Comparison of ENCODE assay signal across 1 cellular context in the genomic region with DNA sequence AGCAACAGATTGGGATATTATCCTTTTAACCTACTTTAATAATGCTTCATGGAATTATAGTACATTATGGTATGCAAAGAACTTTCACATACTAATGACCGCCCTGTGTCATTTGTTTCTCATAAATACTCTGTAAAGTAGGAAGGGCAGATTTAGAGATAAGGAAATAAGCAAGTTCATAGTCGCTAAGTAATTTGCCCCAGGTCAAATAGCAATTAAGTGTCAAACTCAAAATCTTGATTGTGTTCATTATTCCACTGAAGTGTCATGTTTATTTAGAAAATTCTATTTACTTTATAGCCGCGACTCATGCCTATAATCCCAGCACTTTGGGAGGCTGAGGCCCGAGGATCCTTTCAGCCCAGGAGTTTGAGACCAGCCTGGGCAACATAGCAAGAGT.
TF ChIP-seq lines count a peak whose summit lies in the region.

No MANE protein-coding gene starts in this region.

TF ChIP-seq in HEK293, 187 proteins besides CTCF, POLR2A, EP300 and RAD21 (continued from another document):
- TF ChIP-seq, protein P1, sequence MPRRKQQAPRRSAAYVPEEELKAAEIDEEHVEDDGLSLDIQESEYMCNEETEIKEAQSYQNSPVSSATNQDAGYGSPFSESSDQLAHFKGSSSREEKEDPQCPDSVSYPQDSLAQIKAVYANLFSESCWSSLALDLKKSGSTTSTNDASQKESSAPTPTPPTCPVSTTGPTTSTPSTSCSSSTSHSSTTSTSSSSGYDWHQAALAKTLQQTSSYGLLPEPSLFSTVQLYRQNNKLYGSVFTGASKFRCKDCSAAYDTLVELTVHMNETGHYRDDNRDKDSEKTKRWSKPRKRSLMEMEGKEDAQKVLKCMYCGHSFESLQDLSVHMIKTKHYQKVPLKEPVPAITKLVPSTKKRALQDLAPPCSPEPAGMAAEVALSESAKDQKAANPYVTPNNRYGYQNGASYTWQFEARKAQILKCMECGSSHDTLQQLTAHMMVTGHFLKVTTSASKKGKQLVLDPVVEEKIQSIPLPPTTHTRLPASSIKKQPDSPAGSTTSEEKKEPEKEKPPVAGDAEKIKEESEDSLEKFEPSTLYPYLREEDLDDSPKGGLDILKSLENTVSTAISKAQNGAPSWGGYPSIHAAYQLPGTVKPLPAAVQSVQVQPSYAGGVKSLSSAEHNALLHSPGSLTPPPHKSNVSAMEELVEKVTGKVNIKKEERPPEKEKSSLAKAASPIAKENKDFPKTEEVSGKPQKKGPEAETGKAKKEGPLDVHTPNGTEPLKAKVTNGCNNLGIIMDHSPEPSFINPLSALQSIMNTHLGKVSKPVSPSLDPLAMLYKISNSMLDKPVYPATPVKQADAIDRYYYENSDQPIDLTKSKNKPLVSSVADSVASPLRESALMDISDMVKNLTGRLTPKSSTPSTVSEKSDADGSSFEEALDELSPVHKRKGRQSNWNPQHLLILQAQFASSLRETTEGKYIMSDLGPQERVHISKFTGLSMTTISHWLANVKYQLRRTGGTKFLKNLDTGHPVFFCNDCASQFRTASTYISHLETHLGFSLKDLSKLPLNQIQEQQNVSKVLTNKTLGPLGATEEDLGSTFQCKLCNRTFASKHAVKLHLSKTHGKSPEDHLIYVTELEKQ (tag by site-specific recombination; IDR thresholded peaks at IDR 0.05; ENCODE audit: borderline replicate concordance) = 0 out of 2 replicates have a peak, but pooled peaks have one; percentile 32
- TF ChIP-seq ZNF843 (tag by site-specific recombination; IDR thresholded peaks at IDR 0.05) = peak; percentile 71
- TF ChIP-seq OVOL3 (tag by site-specific recombination; IDR thresholded peaks at IDR 0.05) = no peak
- TF ChIP-seq ZNF560 (tag by site-specific recombination; IDR thresholded peaks at IDR 0.05; ENCODE audit: borderline replicate concordance) = no peak
- TF ChIP-seq ZNF747 (tag by site-specific recombination; IDR thresholded peaks at IDR 0.05) = no peak
- TF ChIP-seq, protein P2, sequence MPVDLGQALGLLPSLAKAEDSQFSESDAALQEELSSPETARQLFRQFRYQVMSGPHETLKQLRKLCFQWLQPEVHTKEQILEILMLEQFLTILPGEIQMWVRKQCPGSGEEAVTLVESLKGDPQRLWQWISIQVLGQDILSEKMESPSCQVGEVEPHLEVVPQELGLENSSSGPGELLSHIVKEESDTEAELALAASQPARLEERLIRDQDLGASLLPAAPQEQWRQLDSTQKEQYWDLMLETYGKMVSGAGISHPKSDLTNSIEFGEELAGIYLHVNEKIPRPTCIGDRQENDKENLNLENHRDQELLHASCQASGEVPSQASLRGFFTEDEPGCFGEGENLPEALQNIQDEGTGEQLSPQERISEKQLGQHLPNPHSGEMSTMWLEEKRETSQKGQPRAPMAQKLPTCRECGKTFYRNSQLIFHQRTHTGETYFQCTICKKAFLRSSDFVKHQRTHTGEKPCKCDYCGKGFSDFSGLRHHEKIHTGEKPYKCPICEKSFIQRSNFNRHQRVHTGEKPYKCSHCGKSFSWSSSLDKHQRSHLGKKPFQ (tag by site-specific recombination; IDR thresholded peaks at IDR 0.05) = no peak
- TF ChIP-seq ZBTB8A (tag by site-specific recombination; IDR thresholded peaks at IDR 0.05) = 0 out of 2 replicates have a peak, but pooled peaks have one; percentile 25
- TF ChIP-seq GLIS1 (tag by site-specific recombination; IDR thresholded peaks at IDR 0.05) = peak; percentile 46; the same call in 1 of the 2 replicates
- no peak for TF ChIP-seq ZNF169 (tag by site-specific recombination; IDR thresholded peaks at IDR 0.05)
- no peak for TF ChIP-seq ZNF16 (tag by site-specific recombination; IDR thresholded peaks at IDR 0.05; ENCODE audit: low read depth)
- no peak for TF ChIP-seq ZNF302 (tag by site-specific recombination; IDR thresholded peaks at IDR 0.05; ENCODE audit: low read depth)
- no peak for TF ChIP-seq ZNF426 (tag by site-specific recombination; IDR thresholded peaks at IDR 0.05)
- no peak for TF ChIP-seq ZBTB7A (tag by site-specific recombination; IDR thresholded peaks at IDR 0.05; ENCODE audit: low read depth)
- peak; percentile 57; the same call in 1 of the 2 replicates for TF ChIP-seq GLI2 (tag by site-specific recombination; IDR thresholded peaks at IDR 0.05; ENCODE audit: borderline replicate concordance, low read depth)
- TF ChIP-seq, protein P3, sequence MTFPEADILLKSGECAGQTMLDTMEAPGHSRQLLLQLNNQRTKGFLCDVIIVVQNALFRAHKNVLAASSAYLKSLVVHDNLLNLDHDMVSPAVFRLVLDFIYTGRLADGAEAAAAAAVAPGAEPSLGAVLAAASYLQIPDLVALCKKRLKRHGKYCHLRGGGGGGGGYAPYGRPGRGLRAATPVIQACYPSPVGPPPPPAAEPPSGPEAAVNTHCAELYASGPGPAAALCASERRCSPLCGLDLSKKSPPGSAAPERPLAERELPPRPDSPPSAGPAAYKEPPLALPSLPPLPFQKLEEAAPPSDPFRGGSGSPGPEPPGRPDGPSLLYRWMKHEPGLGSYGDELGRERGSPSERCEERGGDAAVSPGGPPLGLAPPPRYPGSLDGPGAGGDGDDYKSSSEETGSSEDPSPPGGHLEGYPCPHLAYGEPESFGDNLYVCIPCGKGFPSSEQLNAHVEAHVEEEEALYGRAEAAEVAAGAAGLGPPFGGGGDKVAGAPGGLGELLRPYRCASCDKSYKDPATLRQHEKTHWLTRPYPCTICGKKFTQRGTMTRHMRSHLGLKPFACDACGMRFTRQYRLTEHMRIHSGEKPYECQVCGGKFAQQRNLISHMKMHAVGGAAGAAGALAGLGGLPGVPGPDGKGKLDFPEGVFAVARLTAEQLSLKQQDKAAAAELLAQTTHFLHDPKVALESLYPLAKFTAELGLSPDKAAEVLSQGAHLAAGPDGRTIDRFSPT (tag by site-specific recombination; IDR thresholded peaks at IDR 0.05) = no peak
- no peak for TF ChIP-seq ZNF501 (tag by site-specific recombination; IDR thresholded peaks at IDR 0.05)
- peak; percentile 79 for TF ChIP-seq OSR2 (tag by site-specific recombination; IDR thresholded peaks at IDR 0.05)
- TF ChIP-seq KLF1 (tag by site-specific recombination; IDR thresholded peaks at IDR 0.05) = no peak
- no peak for TF ChIP-seq ZNF341 (tag by site-specific recombination; IDR thresholded peaks at IDR 0.05; ENCODE audit: low read depth)
- TF ChIP-seq ZNF335 (tag by site-specific recombination; conservative IDR thresholded peaks at IDR 0.05) = no peak
- no peak for TF ChIP-seq ZNF132 (tag by site-specific recombination; IDR thresholded peaks at IDR 0.05; ENCODE audit: borderline replicate concordance)
- TF ChIP-seq, protein P4, sequence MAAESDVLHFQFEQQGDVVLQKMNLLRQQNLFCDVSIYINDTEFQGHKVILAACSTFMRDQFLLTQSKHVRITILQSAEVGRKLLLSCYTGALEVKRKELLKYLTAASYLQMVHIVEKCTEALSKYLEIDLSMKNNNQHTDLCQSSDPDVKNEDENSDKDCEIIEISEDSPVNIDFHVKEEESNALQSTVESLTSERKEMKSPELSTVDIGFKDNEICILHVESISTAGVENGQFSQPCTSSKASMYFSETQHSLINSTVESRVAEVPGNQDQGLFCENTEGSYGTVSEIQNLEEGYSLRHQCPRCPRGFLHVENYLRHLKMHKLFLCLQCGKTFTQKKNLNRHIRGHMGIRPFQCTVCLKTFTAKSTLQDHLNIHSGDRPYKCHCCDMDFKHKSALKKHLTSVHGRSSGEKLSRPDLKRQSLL (tag by site-specific recombination; IDR thresholded peaks at IDR 0.05) = no peak
- TF ChIP-seq ZNF529 (tag by site-specific recombination; IDR thresholded peaks at IDR 0.05; ENCODE audit: insufficient replicate concordance) = no peak
- TF ChIP-seq, protein P5, sequence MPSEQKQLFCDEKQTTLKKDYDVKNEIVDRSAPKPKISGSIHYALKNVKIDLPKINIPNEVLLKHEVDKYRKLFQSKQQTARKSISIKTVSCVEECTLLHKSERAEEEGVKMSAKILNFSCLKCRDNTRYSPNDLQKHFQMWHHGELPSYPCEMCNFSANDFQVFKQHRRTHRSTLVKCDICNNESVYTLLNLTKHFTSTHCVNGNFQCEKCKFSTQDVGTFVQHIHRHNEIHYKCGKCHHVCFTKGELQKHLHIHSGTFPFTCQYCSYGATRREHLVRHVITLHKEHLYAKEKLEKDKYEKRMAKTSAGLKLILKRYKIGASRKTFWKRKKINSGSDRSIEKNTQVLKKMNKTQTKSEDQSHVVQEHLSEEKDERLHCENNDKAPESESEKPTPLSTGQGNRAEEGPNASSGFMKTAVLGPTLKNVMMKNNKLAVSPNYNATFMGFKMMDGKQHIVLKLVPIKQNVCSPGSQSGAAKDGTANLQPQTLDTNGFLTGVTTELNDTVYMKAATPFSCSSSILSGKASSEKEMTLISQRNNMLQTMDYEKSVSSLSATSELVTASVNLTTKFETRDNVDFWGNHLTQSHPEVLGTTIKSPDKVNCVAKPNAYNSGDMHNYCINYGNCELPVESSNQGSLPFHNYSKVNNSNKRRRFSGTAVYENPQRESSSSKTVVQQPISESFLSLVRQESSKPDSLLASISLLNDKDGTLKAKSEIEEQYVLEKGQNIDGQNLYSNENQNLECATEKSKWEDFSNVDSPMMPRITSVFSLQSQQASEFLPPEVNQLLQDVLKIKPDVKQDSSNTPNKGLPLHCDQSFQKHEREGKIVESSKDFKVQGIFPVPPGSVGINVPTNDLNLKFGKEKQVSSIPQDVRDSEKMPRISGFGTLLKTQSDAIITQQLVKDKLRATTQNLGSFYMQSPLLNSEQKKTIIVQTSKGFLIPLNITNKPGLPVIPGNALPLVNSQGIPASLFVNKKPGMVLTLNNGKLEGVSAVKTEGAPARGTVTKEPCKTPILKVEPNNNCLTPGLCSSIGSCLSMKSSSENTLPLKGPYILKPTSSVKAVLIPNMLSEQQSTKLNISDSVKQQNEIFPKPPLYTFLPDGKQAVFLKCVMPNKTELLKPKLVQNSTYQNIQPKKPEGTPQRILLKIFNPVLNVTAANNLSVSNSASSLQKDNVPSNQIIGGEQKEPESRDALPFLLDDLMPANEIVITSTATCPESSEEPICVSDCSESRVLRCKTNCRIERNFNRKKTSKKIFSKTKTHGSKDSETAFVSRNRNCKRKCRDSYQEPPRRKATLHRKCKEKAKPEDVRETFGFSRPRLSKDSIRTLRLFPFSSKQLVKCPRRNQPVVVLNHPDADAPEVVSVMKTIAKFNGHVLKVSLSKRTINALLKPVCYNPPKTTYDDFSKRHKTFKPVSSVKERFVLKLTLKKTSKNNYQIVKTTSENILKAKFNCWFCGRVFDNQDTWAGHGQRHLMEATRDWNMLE (tag by site-specific recombination; conservative IDR thresholded peaks at IDR 0.05; ENCODE audit: low read depth) = no peak
- TF ChIP-seq ZNF23 (tag by site-specific recombination; IDR thresholded peaks at IDR 0.05; ENCODE audit: borderline replicate concordance) = no peak
- TF ChIP-seq, protein P6, sequence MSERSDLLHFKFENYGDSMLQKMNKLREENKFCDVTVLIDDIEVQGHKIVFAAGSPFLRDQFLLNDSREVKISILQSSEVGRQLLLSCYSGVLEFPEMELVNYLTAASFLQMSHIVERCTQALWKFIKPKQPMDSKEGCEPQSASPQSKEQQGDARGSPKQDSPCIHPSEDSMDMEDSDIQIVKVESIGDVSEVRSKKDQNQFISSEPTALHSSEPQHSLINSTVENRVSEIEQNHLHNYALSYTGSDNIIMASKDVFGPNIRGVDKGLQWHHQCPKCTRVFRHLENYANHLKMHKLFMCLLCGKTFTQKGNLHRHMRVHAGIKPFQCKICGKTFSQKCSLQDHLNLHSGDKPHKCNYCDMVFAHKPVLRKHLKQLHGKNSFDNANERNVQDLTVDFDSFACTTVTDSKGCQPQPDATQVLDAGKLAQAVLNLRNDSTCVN (tag by site-specific recombination; optimal IDR thresholded peaks at IDR 0.05) = no peak
